16 cellular contexts compared by ENCODE assay signal in the genomic region with DNA sequence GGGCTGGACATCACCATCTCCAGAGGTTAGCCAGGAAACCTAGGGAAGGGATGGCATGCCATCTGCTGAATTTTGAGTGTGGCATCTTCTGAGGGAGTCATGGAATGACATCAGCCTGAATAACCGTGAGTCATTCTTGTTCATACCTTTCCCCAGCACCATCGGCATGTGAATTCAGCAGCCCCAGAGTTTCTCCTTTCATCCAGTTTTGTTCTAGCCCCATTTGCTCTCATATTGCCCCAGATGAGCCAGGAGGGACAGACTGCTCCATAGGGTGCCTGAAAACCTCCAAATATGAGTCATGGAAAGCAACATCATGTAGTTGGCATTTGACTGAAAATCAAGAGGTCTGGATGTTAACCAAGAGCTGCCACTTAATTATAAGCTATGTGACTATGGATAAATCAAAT.
A peak's percentile ranks its signal among the peaks of the same experiment; 100 is the strongest.
DNase-seq lines count a peak whose midpoint lies in the region; ATAC-seq, FAIRE-seq and TF ChIP-seq lines count a peak whose summit lies in the region.
"Had no signal": no experiment of that assay in that cellular context is flagged by ENCODE, and none has a peak within 500 bp of the region (broad histone marks: within the 10 kb centered on the region; RNA-seq: fewer than 3 reads in every experiment).

No MANE protein-coding gene starts in this region.

- FAIRE-seq in H54 (lab: Jason Lieb, UNC) (peak; percentile 87), pancreas (lab: Jason Lieb, UNC) (no peak)

- TF ChIP-seq POLR2A in H54 (IDR thresholded peaks at IDR 0.05; ENCODE audit: low read depth, low read length): no peak

- ATAC-seq in RWPE2 (ENCODE audit: low read depth) (peak; percentile 99), HG03439 (IDR thresholded peaks at IDR 0.05; ENCODE audit: unreplicated experiment) (no peak), GM19035 (IDR thresholded peaks at IDR 0.05; ENCODE audit: unreplicated experiment) (no peak), pancreas (no peak)
- ATAC-seq: lower lobe of right lung, Right ventricle myocardium inferior had no signal

- no peak overlapping the region for H3K4me3 ChIP-seq in RWPE2 (ENCODE audit: severe bottlenecking)
- H3K4me3 ChIP-seq in pancreas: no peak overlapping the region
- H3K4me3 ChIP-seq: HAP-1, lower lobe of right lung had no signal

- intact Hi-C loops in pancreas (cut with DNase I): no loop called here

- TF ChIP-seq CTCF in RWPE2 (IDR thresholded peaks at IDR 0.05; ENCODE audit: poor library complexity, severe bottlenecking): peak; percentile 51
- no peak for TF ChIP-seq CTCF in pancreas (IDR thresholded peaks at IDR 0.05)

- H3K9me3 ChIP-seq in RWPE2 (ENCODE audit: severe bottlenecking) (no peaks in the 10 kb centered on the region), pancreas (no peaks in the 10 kb centered on the region)
- H3K9me3 ChIP-seq: HAP-1, lower lobe of right lung had no signal

- H3K27me3 ChIP-seq in RWPE2 (ENCODE audit: insufficient read depth, poor library complexity, severe bottlenecking): no peaks in the 10 kb centered on the region
- H3K27me3 ChIP-seq in pancreas: no peaks in the 10 kb centered on the region

- H3K4me1 ChIP-seq in RWPE2 (ENCODE audit: insufficient read depth, poor library complexity, severe bottlenecking) (peaks cover 12% of the 10 kb centered on the region), pancreas (peaks cover 6 to 16% (median 10%) of the 10 kb centered on the region in 3 donors)
- H3K4me1 ChIP-seq: HAP-1 had no signal

- H3K36me3 ChIP-seq in RWPE2 (ENCODE audit: low read depth): no peaks in the 10 kb centered on the region
- H3K36me3 ChIP-seq in pancreas: no peaks in the 10 kb centered on the region
- H3K36me3 ChIP-seq: HAP-1, lower lobe of right lung had no signal

- DNase-seq in H54 (ENCODE audit: insufficient read length, low spot score): peak; percentile 44
- DNase-seq in RWPE2 (ENCODE audit: low spot score): peak; percentile 87
- peak; percentile 85 for DNase-seq in fibroblast of gingiva (ENCODE audit: low read depth)
- DNase-seq in smooth muscle cell of the brain vasculature (ENCODE audit: low read depth, low spot score): peak; percentile 29
- DNase-seq in NCI-H748 treated with DMSO at 0.1 percent for 48 hours (lab: John Stamatoyannopoulos, UW): no peak
- no peak for DNase-seq in pancreas
- DNase-seq: activated CD4-positive, alpha-beta T cell treated with anti-CD3 and anti-CD28 coated beads for 4 hours; foreskin melanocyte; GDM1; lower lobe of right lung; NCI-H2029; retina had no signal

- 94 to 98% methylated on average over 2 of the region's 2 CpGs for WGBS in pancreas, 2 donors

- H3K27ac ChIP-seq in RWPE2 (ENCODE audit: poor library complexity, severe bottlenecking) (peak overlapping the region; percentile 91), pancreas (no peak overlapping the region)
- H3K27ac ChIP-seq: lower lobe of right lung had no signal

Comparison
In these comparisons a context has a peak if more than half of its experiments do, and no peak if none do; other contexts are left out.
1. DNase-seq: peak in H54 (single experiment), RWPE2 (single experiment), fibroblast of gingiva (single experiment) and smooth muscle cell of the brain vasculature (single experiment); none in NCI-H748 treated with DMSO at 0.1 percent for 48 hours (single experiment) and pancreas (0 of 6).